In genomic region chr3:51966941-51967383, GRCh38 we compare ENCODE assay signal across 8 cellular contexts. TPM values are rescaled to one million over a fixed set of nuclear protein-coding genes. Genes with fewer than 3 reads are reported as not detected.
DNase-seq lines count a peak whose midpoint lies in the region; ATAC-seq and TF ChIP-seq lines count a peak whose summit lies in the region.

No MANE protein-coding gene starts in this region.

- peak; percentile 1 for ATAC-seq in Right ventricle myocardium inferior
- ATAC-seq in T-helper 17 cell = peak; percentile 76
- no peak for ATAC-seq in GM18867 (IDR thresholded peaks at IDR 0.05; ENCODE audit: unreplicated experiment)
- no peak for ATAC-seq in HG02885 (IDR thresholded peaks at IDR 0.05; ENCODE audit: poor library complexity, unreplicated experiment)

- peaks cover 27% of the 10 kb centered on the region for H3K4me1 Mint-ChIP-seq in T-helper 17 cell

- no peaks in the 10 kb centered on the region for H3K36me3 ChIP-seq in cardiac muscle cell
- no peaks in the 10 kb centered on the region for H3K36me3 ChIP-seq in sigmoid colon

- 4 to 6% methylated on average over 33 of the region's 33 CpGs for WGBS in sigmoid colon, 2 donors

- H3K27me3 Mint-ChIP-seq in T-helper 17 cell = no peaks in the 10 kb centered on the region

- H3K27me3 ChIP-seq in cardiac muscle cell = no peaks in the 10 kb centered on the region
- H3K27me3 ChIP-seq in sigmoid colon = no peaks in the 10 kb centered on the region

- H3K4me3 Mint-ChIP-seq in T-helper 17 cell = peak overlapping the region; percentile 83

- intact Hi-C loops in Right ventricle myocardium inferior (cut with DNase I) (no loop called here), cardiac septum (cut with DNase I) (no loop called here), sigmoid colon (cut with DNase I) (loop anchor here (1.0 to 10.0 kb wide), 2 partner anchors 25 to 572 kb away; partner anchors contain the start of genes PARP3 and RBM15B)

- DNase-seq in Right ventricle myocardium inferior (ENCODE audit: missing footprints) = no peak
- no peak for DNase-seq in cardiac septum (ENCODE audit: low spot score)
- DNase-seq in T-helper 17 cell = no peak
- no peak for DNase-seq in cardiac muscle cell (ENCODE audit: low read depth in 1 of 2, low spot score in 1 of 2)
- no peak for DNase-seq in sigmoid colon
- DNase-seq in cerebellar cortex (ENCODE audit: low spot score) = no peak

- no peak for TF ChIP-seq POLR2A in sigmoid colon (IDR thresholded peaks at IDR 0.05)

- TF ChIP-seq EP300 in sigmoid colon (IDR thresholded peaks at IDR 0.05) = no peak

- no peaks in the 10 kb centered on the region for H3K9me3 ChIP-seq in T-helper 17 cell (ENCODE audit: control insufficient read depth, low read length, poor library complexity, severe bottlenecking)
- no peaks in the 10 kb centered on the region for H3K9me3 ChIP-seq in cardiac muscle cell (ENCODE audit: low read depth)
- no peaks in the 10 kb centered on the region for H3K9me3 ChIP-seq in sigmoid colon

- H3K27ac ChIP-seq in cardiac muscle cell (peak overlapping the region; percentile 89), sigmoid colon (peak overlapping the region; percentile 92 to 99 (median 94))

- H3K4me3 ChIP-seq in cardiac muscle cell (peak overlapping the region; percentile 85), sigmoid colon (peak overlapping the region; percentile 46 to 95 (median 80))

- H3K4me1 ChIP-seq in cardiac muscle cell (ENCODE audit: low read depth) (peaks cover 19% of the 10 kb centered on the region), sigmoid colon (peaks cover 0 to 56% (median 42%) of the 10 kb centered on the region in 4 donors)

- TF ChIP-seq CTCF in cardiac muscle cell (IDR thresholded peaks at IDR 0.05; ENCODE audit: low read depth, low read length) = no peak
- no peak for TF ChIP-seq CTCF in sigmoid colon (IDR thresholded peaks at IDR 0.05)

- no peak overlapping the region for H3K27ac Mint-ChIP-seq in T-helper 17 cell

- peaks cover 5% of the 10 kb centered on the region for H3K36me3 Mint-ChIP-seq in T-helper 17 cell (ENCODE audit: low read depth)

RNA-seq across cellular contexts. Expression of gene PCBP4, which starts 0.3 kb away (rescaled TPM):
- total RNA-seq in Right ventricle myocardium inferior (79.8 TPM), cardiac septum (91.4 TPM), T-helper 17 cell (10 to 100 TPM; 20.2 to 28.7 TPM), cardiac muscle cell (151 and 226 TPM in 2 replicates), sigmoid colon (100 to 1,000 TPM; 256 to 292 (median 268) TPM)
- polyA plus RNA-seq in cardiac muscle cell (114 and 122 TPM in 2 replicates), sigmoid colon (10 to 100 TPM; 15.6 to 19.8 (median 17.3) TPM)

RNA-seq across cellular contexts. Expression of gene ABHD14B, which starts 6.9 kb away (rescaled TPM):
- 13.8 TPM for total RNA-seq in Right ventricle myocardium inferior
- 13.6 TPM for total RNA-seq in cardiac septum
- total RNA-seq in T-helper 17 cell = 10 to 100 TPM; 34.8 to 51.1 TPM
- 19.8 and 27.8 TPM in 2 replicates for total RNA-seq in cardiac muscle cell
- 23.3 and 29.9 TPM in 2 replicates for polyA plus RNA-seq in cardiac muscle cell
- 10 to 100 TPM; 48.5 to 72.4 (median 51.7) TPM for total RNA-seq in sigmoid colon
- polyA plus RNA-seq in sigmoid colon = 100 to 1,000 TPM in 2 of 3 donors, 10 to 100 TPM in 1; 62.4 to 117 (median 105) TPM

RNA-seq across cellular contexts. Expression of gene ABHD14A, which starts 7.9 kb away (rescaled TPM):
- 31.5 TPM for total RNA-seq in Right ventricle myocardium inferior
- total RNA-seq in cardiac septum = 12.5 TPM
- 10 to 100 TPM; 13.9 to 14.6 TPM for total RNA-seq in T-helper 17 cell
- 56.5 and 105 TPM in 2 replicates for total RNA-seq in cardiac muscle cell
- 95.9 and 104 TPM in 2 replicates for polyA plus RNA-seq in cardiac muscle cell
- 10 to 100 TPM; 16.3 to 35.3 (median 22.1) TPM for total RNA-seq in sigmoid colon
- polyA plus RNA-seq in sigmoid colon = 10 to 100 TPM in 1 of 3 donors, 1 to 10 TPM in 2; 3.2 to 14.9 (median 7.2) TPM

RNA-seq across cellular contexts. Expression of gene GPR62, which starts 11.8 kb away (rescaled TPM):
- total RNA-seq in Right ventricle myocardium inferior (0.22 TPM), cardiac septum (0.16 TPM), T-helper 17 cell (not detected), cardiac muscle cell (0.42 and 1.1 TPM in 2 replicates), sigmoid colon (1 to 10 TPM in 1 of 4 donors, under 1 TPM in 1, not detected in 2; 0.71 to 1.1 TPM)
- polyA plus RNA-seq in cardiac muscle cell (0.94 and 2.2 TPM in 2 replicates), sigmoid colon (under 1 TPM in 1 of 3 donors, not detected in 2; 0.03 TPM)

RNA-seq across cellular contexts. Expression of gene ACY1, which starts 16.4 kb away (rescaled TPM):
- total RNA-seq in Right ventricle myocardium inferior (32.3 TPM), cardiac septum (20.3 TPM), T-helper 17 cell (1 to 10 TPM; 7.1 to 7.6 TPM), cardiac muscle cell (87.7 and 99.7 TPM in 2 replicates), sigmoid colon (10 to 100 TPM in 3 of 4 donors, 1 to 10 TPM in 1; 1.4 to 25.3 (median 16.6) TPM)
- polyA plus RNA-seq in cardiac muscle cell (116 and 125 TPM in 2 replicates), sigmoid colon (100 to 1,000 TPM; 122 to 279 (median 146) TPM)

Comparison
In these comparisons a context has a peak if more than half of its experiments do, and no peak if none do; other contexts are left out.
1. ATAC-seq: peak in Right ventricle myocardium inferior (single experiment) and T-helper 17 cell (single experiment); none in GM18867 (single experiment) and HG02885 (single experiment).